ENCODE assay signal across 1 cellular context in the genomic region with DNA sequence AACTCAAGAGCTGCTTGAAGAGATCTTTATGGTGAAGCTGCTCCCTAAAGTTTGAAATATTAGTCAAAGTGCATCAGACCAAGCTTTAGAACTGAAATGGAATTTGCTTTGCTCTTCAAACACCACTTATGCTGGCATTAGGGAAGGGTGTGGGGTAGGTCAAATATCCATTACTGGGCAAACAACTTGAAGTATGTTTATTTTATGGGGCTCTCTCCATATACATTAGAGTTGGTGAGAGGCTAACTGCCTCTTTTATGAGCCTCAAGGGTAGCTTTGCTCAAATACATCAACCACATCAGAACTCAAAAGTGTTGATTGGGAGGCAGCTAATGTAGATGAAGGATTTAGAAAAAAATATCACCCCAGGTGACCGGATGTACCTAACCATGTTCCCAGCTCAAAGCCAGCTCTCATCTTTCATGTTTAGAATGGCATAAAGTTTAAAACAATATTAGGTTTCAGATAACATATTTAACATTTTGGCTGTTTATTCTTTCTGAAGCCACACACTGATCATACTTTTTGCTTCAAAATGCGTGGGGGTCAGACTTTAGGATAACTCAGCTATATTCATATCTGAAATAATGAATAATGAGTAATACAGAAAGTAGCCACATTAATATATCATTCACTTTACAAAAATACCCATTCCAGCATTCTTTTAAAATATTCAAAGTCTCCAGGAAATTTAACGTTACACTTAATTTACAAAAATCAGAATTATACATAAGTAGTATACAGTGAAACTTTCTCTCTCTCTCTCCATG.
TF ChIP-seq lines count a peak whose summit lies in the region.

No MANE protein-coding gene starts in this region.

TF ChIP-seq in GM12878, 131 proteins besides CTCF, POLR2A, EP300 and RAD21 (continued from another document):
- TF ChIP-seq, protein P1, sequence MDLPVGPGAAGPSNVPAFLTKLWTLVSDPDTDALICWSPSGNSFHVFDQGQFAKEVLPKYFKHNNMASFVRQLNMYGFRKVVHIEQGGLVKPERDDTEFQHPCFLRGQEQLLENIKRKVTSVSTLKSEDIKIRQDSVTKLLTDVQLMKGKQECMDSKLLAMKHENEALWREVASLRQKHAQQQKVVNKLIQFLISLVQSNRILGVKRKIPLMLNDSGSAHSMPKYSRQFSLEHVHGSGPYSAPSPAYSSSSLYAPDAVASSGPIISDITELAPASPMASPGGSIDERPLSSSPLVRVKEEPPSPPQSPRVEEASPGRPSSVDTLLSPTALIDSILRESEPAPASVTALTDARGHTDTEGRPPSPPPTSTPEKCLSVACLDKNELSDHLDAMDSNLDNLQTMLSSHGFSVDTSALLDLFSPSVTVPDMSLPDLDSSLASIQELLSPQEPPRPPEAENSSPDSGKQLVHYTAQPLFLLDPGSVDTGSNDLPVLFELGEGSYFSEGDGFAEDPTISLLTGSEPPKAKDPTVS (IDR thresholded peaks at IDR 0.05; ENCODE audit: low read depth, low read length), result no peak
- TF ChIP-seq TCF7 (IDR thresholded peaks at IDR 0.05; ENCODE audit: borderline replicate concordance) (peak; percentile 32; the same call in 1 of the 2 replicates), RBBP5 (conservative IDR thresholded peaks at IDR 0.05) (no peak), MEF2A (IDR thresholded peaks at IDR 0.05; ENCODE audit: insufficient read depth, low read depth, low read length) (0 out of 2 replicates have a peak, but pooled peaks have one; percentile 53)
